Comparison of ENCODE assay signal across 26 cellular contexts in the genomic region with DNA sequence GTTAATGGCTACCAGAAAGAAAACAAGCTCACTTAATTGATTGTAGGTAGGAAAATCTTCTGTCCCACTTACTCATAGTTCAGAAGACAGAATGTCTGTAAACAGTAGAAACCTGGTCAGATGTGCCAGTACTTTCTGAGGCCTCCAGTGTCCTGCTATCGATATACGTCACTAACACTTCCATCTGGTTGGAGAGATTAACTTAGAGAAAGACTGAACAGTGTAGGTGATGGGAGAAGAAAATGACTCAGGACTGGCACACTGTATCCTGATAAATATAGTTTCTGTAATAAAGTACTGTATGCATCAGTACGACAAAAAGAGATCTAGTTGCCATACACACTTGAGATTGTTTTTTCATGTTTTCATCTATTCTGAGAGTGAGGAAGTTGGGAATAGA.
"Had no signal": no experiment of that assay in that cellular context is flagged by ENCODE, and none has a peak within 500 bp of the region (broad histone marks: within the 10 kb centered on the region; RNA-seq: fewer than 3 reads in every experiment).

No MANE protein-coding gene starts in this region.

- H3K4me3 ChIP-seq: pancreas, prostate gland, right atrium auricular region, right lobe of liver, sigmoid colon, stomach, suprapubic skin, testis, tibial artery, transverse colon, upper lobe of right lung, uterus had no signal

- ATAC-seq: naive thymus-derived CD8-positive, alpha-beta T cell; natural killer cell treated with Interleukin-12 subunit alpha and Interleukin-12 subunit beta and Interleukin-15 and Interleukin-18, amount 100 ng/mL, for 72 hours; pancreas; right lobe of liver; stimulated activated effector memory CD8-positive, alpha-beta T cell treated with anti-CD3 and anti-CD28 coated beads, Interleukin-12 subunit alpha, Interleukin-12 subunit beta, amount 100 ng/mL, for 72 hours; stimulated activated naive B cell treated with anti-CD40 and anti-IgM and Interleukin-4, amounts not matched to agents 10 μg/mL and 1 μg/mL and 100 μg/mL, for 72 hours; upper lobe of right lung had no signal

- FAIRE-seq: pancreas, small intestine had no signal

- DNase-seq: naive thymus-derived CD8-positive, alpha-beta T cell; nephron progenitor cell; nucleus accumbens; pancreas; retina; right lobe of liver; sigmoid colon; small intestine; stimulated activated CD4-positive, alpha-beta T cell treated with anti-CD3 and anti-CD28 coated beads, Interleukin-15, amount 100 ng/mL, for 24 hours; stimulated activated CD4-positive, alpha-beta T cell treated with anti-CD3 and anti-CD28 coated beads, Interleukin-2, amount 100 ng/mL, for 24 hours; stimulated activated CD4-positive, alpha-beta T cell treated with anti-CD3 and anti-CD28 coated beads, Interleukin-2, amount 100 ng/mL, for 48 hours; stimulated activated CD4-positive, alpha-beta T cell treated with anti-CD3 and anti-CD28 coated beads, Interleukin-4, amount 100 ng/mL, for 24 hours; stimulated activated naive B cell treated with anti-CD40 and anti-IgM and Interleukin-4, amounts not matched to agents 10 μg/mL and 1 μg/mL and 100 μg/mL, for 72 hours; stimulated activated naive CD4-positive, alpha-beta T cell treated with Interleukin-2 at 50 U/mL for 16 hours; stomach; testis; tibial artery; transverse colon; upper lobe of right lung; uterus had no signal

- H3K4me1 ChIP-seq: pancreas, prostate gland, right atrium auricular region, right lobe of liver, sigmoid colon, stomach, suprapubic skin, testis, tibial artery, transverse colon, upper lobe of right lung, uterus had no signal

- H3K27ac ChIP-seq: neutrophil, pancreas, prostate gland, right atrium auricular region, right lobe of liver, sigmoid colon, stomach, suprapubic skin, testis, tibial artery, transverse colon, upper lobe of right lung, uterus had no signal

- H3K9me3 ChIP-seq: neutrophil, pancreas, prostate gland, right lobe of liver, testis, upper lobe of right lung, uterus had no signal

- H3K36me3 ChIP-seq: neutrophil, uterus had no signal

- H3K27me3 ChIP-seq: neutrophil, pancreas, right atrium auricular region, right lobe of liver, sigmoid colon, stomach, suprapubic skin, testis, tibial artery, transverse colon, upper lobe of right lung, uterus had no signal
